In the genomic region with DNA sequence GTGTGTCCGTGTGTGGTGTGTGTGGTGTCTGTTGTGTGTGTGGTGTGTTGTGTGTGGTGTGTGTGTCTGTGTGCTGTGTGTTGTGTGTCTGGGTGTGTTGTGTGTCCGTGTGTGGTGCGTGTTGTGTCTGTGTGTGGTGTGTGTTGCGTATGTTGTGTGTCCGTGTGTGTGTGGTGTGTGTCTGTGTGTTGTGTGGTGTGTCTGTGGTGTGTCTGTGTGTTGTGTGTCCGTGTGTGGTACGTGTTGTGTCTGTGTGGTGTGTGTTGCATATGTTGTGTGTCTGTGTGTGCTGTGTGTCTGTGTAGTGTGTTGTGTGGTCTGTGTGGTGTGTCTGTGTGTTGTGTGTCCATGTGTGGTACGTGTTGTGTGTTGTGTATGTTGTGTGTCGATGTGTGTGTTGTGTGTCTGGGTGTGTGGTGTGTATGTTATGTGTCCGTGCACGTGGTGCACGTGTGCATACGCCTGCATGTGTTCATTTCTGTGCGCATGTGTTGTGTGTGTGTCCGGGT, we compare ENCODE assay signal across 26 cellular contexts.
A peak's percentile ranks its signal among the peaks of the same experiment; 100 is the strongest.
DNase-seq lines count a peak whose midpoint lies in the region; ATAC-seq, FAIRE-seq and TF ChIP-seq lines count a peak whose summit lies in the region.
"Had no signal": no experiment of that assay in that cellular context is flagged by ENCODE, and none has a peak within 500 bp of the region (broad histone marks: within the 10 kb centered on the region; RNA-seq: fewer than 3 reads in every experiment).

No MANE protein-coding gene starts in this region.

- H3K27ac Mint-ChIP-seq in astrocyte (ENCODE audit: unreplicated experiment): no peak overlapping the region
- H3K27ac Mint-ChIP-seq in CD8-positive, alpha-beta T cell: no peak overlapping the region
- H3K27ac Mint-ChIP-seq: CD4-positive, alpha-beta T cell had no signal

- intact Hi-C loops in PC-3 (cut with micrococcal nuclease) (no loop called here), left ventricle myocardium superior (cut with micrococcal nuclease) (no loop called here)
- intact Hi-C loops in CD8-positive, alpha-beta T cell (cut with DNase I, micrococcal nuclease): no loop called here

- H3F3A ChIP-seq in PC-3 (ENCODE audit: low read length, unreplicated experiment): no peaks in the 10 kb centered on the region

- no peak overlapping the region for H2BK12ac ChIP-seq in mesenchymal stem cell (ENCODE audit: low read length in 2 of 2)

- H2BK120ac ChIP-seq in mesenchymal stem cell (ENCODE audit: low read depth, low read length): no peak overlapping the region

- H4K20me1 ChIP-seq in astrocyte (ENCODE audit: insufficient read depth, low read length): no peaks in the 10 kb centered on the region
- H4K20me1 ChIP-seq in PC-3 (ENCODE audit: low read length): no peaks in the 10 kb centered on the region

- BruUV-seq in PC-3 (replicated peaks; lab: Mats Ljungman, UMichigan): no TSS peak

- FAIRE-seq in GM12892 (lab: Jason Lieb, UNC) (peak; percentile 21), astrocyte (lab: Jason Lieb, UNC) (peak; percentile 34)
- FAIRE-seq: A204.1, G401.6 had no signal

- no peaks in the 10 kb centered on the region for H3K36me3 Mint-ChIP-seq in astrocyte (ENCODE audit: low read depth, unreplicated experiment)
- H3K36me3 Mint-ChIP-seq in CD8-positive, alpha-beta T cell: no peaks in the 10 kb centered on the region

- peak overlapping the region; percentile 1 for H4K91ac ChIP-seq in mesenchymal stem cell (ENCODE audit: low read length)

- ATAC-seq in PC-3 (no peak), left ventricle myocardium superior (no peak)
- ATAC-seq in CD8-positive, alpha-beta T cell: no peak

- POLR2A ChIA-PET in HEK293T (lab: Yijun Ruan, JAX): no interaction called here
- POLR2A ChIA-PET in PC-3 (lab: Charles Lee; ENCODE audit: unreplicated experiment): no interaction called here
- POLR2A ChIA-PET in CD8-positive, alpha-beta T cell (lab: Charles Lee): no interaction called here

- H3K79me1 ChIP-seq in mesenchymal stem cell (replicated peaks; ENCODE audit: low read length, poor library complexity, severe bottlenecking): no peaks in the 10 kb centered on the region

- H2AFZ ChIP-seq in astrocyte (ENCODE audit: low read depth, low read length): no peak overlapping the region
- no peak overlapping the region for H2AFZ ChIP-seq in mesenchymal stem cell (ENCODE audit: low read depth, low read length)
- no peak overlapping the region for H2AFZ ChIP-seq in PC-3 (ENCODE audit: low read length)
- H2AFZ ChIP-seq: GM23248 had no signal

- no peak overlapping the region for H3K27ac ChIP-seq in astrocyte (ENCODE audit: low read depth, low read length)
- H3K27ac ChIP-seq in mesenchymal stem cell (ENCODE audit: low read length, poor library complexity, severe bottlenecking): no peak overlapping the region
- H3K27ac ChIP-seq in PC-3 (ENCODE audit: low read length): no peak overlapping the region
- H3K27ac ChIP-seq in CD8-positive, alpha-beta T cell (ENCODE audit: low read depth, low read length): no peak overlapping the region
- H3K27ac ChIP-seq: BLaER1 treated with 17β-estradiol and CSF1 and Interleukin-3, amounts not matched to agents 10 nM and 100 nM; GM23248; RWPE1 had no signal

- no peak overlapping the region for H3K14ac ChIP-seq in mesenchymal stem cell (ENCODE audit: low read length in 2 of 2)

- no peak overlapping the region for H3K18ac ChIP-seq in mesenchymal stem cell (ENCODE audit: low read depth in 1 of 2, low read length in 2 of 2)

- H3K36me3 ChIP-seq in astrocyte (ENCODE audit: insufficient read depth, low read length) (no peaks in the 10 kb centered on the region), mesenchymal stem cell (ENCODE audit: control insufficient read depth in 1 of 2, insufficient read depth in 2 of 2, low read depth in 1 of 2, low read length in 2 of 2) (no peaks in the 10 kb centered on the region), PC-3 (ENCODE audit: low read depth, low read length) (no peaks in the 10 kb centered on the region)
- no peaks in the 10 kb centered on the region for H3K36me3 ChIP-seq in CD8-positive, alpha-beta T cell (ENCODE audit: insufficient read depth, low read length)
- H3K36me3 ChIP-seq: BLaER1 treated with 17β-estradiol and CSF1 and Interleukin-3, amounts not matched to agents 10 nM and 100 nM had no signal

- TF ChIP-seq CTCF in astrocyte (IDR thresholded peaks at IDR 0.05; ENCODE audit: insufficient read depth, low read depth, low read length): no peak
- TF ChIP-seq CTCF in PC-3 (conservative IDR thresholded peaks at IDR 0.05; ENCODE audit: low read depth, low read length): no peak
- no peak for TF ChIP-seq CTCF in CD8-positive, alpha-beta T cell (IDR thresholded peaks at IDR 0.05)

- no peak overlapping the region for H2BK15ac ChIP-seq in mesenchymal stem cell (ENCODE audit: low read depth, poor library complexity, severe bottlenecking)

- H2AK5ac ChIP-seq in mesenchymal stem cell (ENCODE audit: low read length, severe bottlenecking): no peak overlapping the region

- no peaks in the 10 kb centered on the region for H3K79me2 ChIP-seq in astrocyte (ENCODE audit: insufficient read depth, low read length)
- no peaks in the 10 kb centered on the region for H3K79me2 ChIP-seq in PC-3 (ENCODE audit: low read length)

- DNase-seq in GM12892 (ENCODE audit: insufficient read length): no peak
- DNase-seq in HEK293T (ENCODE audit: extremely low spot score): no peak
- no peak for DNase-seq in astrocyte (ENCODE audit: low read depth)
- no peak for DNase-seq in mesenchymal stem cell
- no peak for DNase-seq in PC-3
- no peak for DNase-seq in CD8-positive, alpha-beta T cell
- no peak for DNase-seq in mucosa of gallbladder (ENCODE audit: low spot score)
- DNase-seq in left ventricle myocardium superior: no peak
- DNase-seq: AML-193; CD4-positive, alpha-beta T cell; COR-L47; GM23248; HCEC 1CT; KG1; MM.1S; NCI-H1048; NCI-H1417; NCI-H1694; NCI-H2029 treated with DMSO at 0.1 percent for 48 hours; NCI-H510A; NCI-H69; SHP77 had no signal

- H3K27me3 ChIP-seq in astrocyte (ENCODE audit: insufficient read depth, low read length) (no peaks in the 10 kb centered on the region), mesenchymal stem cell (ENCODE audit: control insufficient read depth in 1 of 2, insufficient read depth in 1 of 2, low read length in 2 of 2) (peaks cover 0 to 4% of the 10 kb centered on the region in 2 experiments), PC-3 (ENCODE audit: low read length) (no peaks in the 10 kb centered on the region)
- no peaks in the 10 kb centered on the region for H3K27me3 ChIP-seq in CD8-positive, alpha-beta T cell (ENCODE audit: insufficient read depth, low read length)
- H3K27me3 ChIP-seq: BLaER1 treated with 17β-estradiol and CSF1 and Interleukin-3, amounts not matched to agents 10 nM and 100 nM had no signal

- no peak overlapping the region for H3K9ac ChIP-seq in astrocyte (ENCODE audit: low read length)
- H3K9ac ChIP-seq in mesenchymal stem cell (ENCODE audit: low read length): no peak overlapping the region
- H3K9ac ChIP-seq in PC-3 (ENCODE audit: low read length): no peak overlapping the region
- H3K9ac ChIP-seq: BLaER1 treated with 17β-estradiol and CSF1 and Interleukin-3, amounts not matched to agents 10 nM and 100 nM; GM23248 had no signal

- H3K9me3 ChIP-seq in astrocyte (ENCODE audit: insufficient read depth, low read depth, low read length): no peaks in the 10 kb centered on the region
- H3K9me3 ChIP-seq in mesenchymal stem cell (ENCODE audit: control insufficient read depth, low read length): no peaks in the 10 kb centered on the region
- H3K9me3 ChIP-seq in PC-3 (ENCODE audit: low read length): no peaks in the 10 kb centered on the region
- no peaks in the 10 kb centered on the region for H3K9me3 ChIP-seq in CD8-positive, alpha-beta T cell (ENCODE audit: low read length)
- H3K9me3 ChIP-seq: BLaER1 treated with 17β-estradiol and CSF1 and Interleukin-3, amounts not matched to agents 10 nM and 100 nM had no signal

- H3K4me3 Mint-ChIP-seq in astrocyte (ENCODE audit: unreplicated experiment): no peak overlapping the region
- no peak overlapping the region for H3K4me3 Mint-ChIP-seq in CD8-positive, alpha-beta T cell
- H3K4me3 Mint-ChIP-seq: CD4-positive, alpha-beta T cell had no signal

- peaks cover 15% of the 10 kb centered on the region for H3K27me3 Mint-ChIP-seq in astrocyte (ENCODE audit: low read depth, unreplicated experiment)
- H3K27me3 Mint-ChIP-seq in CD8-positive, alpha-beta T cell (ENCODE audit: low read depth): no peaks in the 10 kb centered on the region
- H3K27me3 Mint-ChIP-seq: CD4-positive, alpha-beta T cell had no signal

- no peak overlapping the region for H3K4me2 ChIP-seq in astrocyte (ENCODE audit: low read length)
- no peak overlapping the region for H3K4me2 ChIP-seq in mesenchymal stem cell (ENCODE audit: low read length, poor library complexity, severe bottlenecking)
- H3K4me2 ChIP-seq in PC-3 (ENCODE audit: low read length): no peak overlapping the region
- H3K4me2 ChIP-seq: BLaER1 treated with 17β-estradiol and CSF1 and Interleukin-3, amounts not matched to agents 10 nM and 100 nM had no signal

- no peak overlapping the region for H3K23ac ChIP-seq in mesenchymal stem cell (ENCODE audit: low read length in 2 of 2)

- 88% methylated on average over 15 of the region's 15 CpGs for WGBS in mesenchymal stem cell

- no peak overlapping the region for H3K4ac ChIP-seq in mesenchymal stem cell (ENCODE audit: low read depth in 1 of 2, low read length in 2 of 2)

- CTCF ChIA-PET in HEK293T (lab: Yijun Ruan, JAX): no interaction called here
- CTCF ChIA-PET in PC-3 (lab: Charles Lee): no interaction called here
- CTCF ChIA-PET in CD8-positive, alpha-beta T cell (lab: Charles Lee): no interaction called here

- H3K4me1 Mint-ChIP-seq in astrocyte (ENCODE audit: low read depth, unreplicated experiment): no peaks in the 10 kb centered on the region
- H3K4me1 Mint-ChIP-seq in CD8-positive, alpha-beta T cell (ENCODE audit: low read depth): no peaks in the 10 kb centered on the region

- no peaks in the 10 kb centered on the region for H3K9me3 Mint-ChIP-seq in astrocyte (ENCODE audit: unreplicated experiment)
- no peaks in the 10 kb centered on the region for H3K9me3 Mint-ChIP-seq in CD8-positive, alpha-beta T cell
- H3K9me3 Mint-ChIP-seq: CD4-positive, alpha-beta T cell had no signal

- no peak for TF ChIP-seq POLR2A in GM12892 (IDR thresholded peaks at IDR 0.05; ENCODE audit: low read depth, low read length)

- no peak overlapping the region for H4K8ac ChIP-seq in mesenchymal stem cell (ENCODE audit: low read length)

- no peak overlapping the region for H2BK5ac ChIP-seq in mesenchymal stem cell (ENCODE audit: low read depth, low read length, poor library complexity, severe bottlenecking)

- H3K4me1 ChIP-seq in astrocyte (ENCODE audit: insufficient read depth, low read length) (no peaks in the 10 kb centered on the region), mesenchymal stem cell (ENCODE audit: control insufficient read depth, insufficient read depth, low read depth, low read length) (peaks cover 2% of the 10 kb centered on the region), PC-3 (ENCODE audit: insufficient read depth, low read length) (no peaks in the 10 kb centered on the region)
- no peaks in the 10 kb centered on the region for H3K4me1 ChIP-seq in CD8-positive, alpha-beta T cell (ENCODE audit: insufficient read depth, low read length)
- H3K4me1 ChIP-seq: BLaER1 treated with 17β-estradiol and CSF1 and Interleukin-3, amounts not matched to agents 10 nM and 100 nM had no signal

- H3K4me3 ChIP-seq in astrocyte (ENCODE audit: insufficient read depth, low read depth, low read length): no peak overlapping the region
- no peak overlapping the region for H3K4me3 ChIP-seq in mesenchymal stem cell (ENCODE audit: insufficient read depth in 1 of 2, low read depth in 1 of 2, low read length in 2 of 2)
- H3K4me3 ChIP-seq in PC-3 (ENCODE audit: low read length): no peak overlapping the region
- no peak overlapping the region for H3K4me3 ChIP-seq in CD8-positive, alpha-beta T cell (ENCODE audit: low read depth, low read length)
- H3K4me3 ChIP-seq: BLaER1 treated with 17β-estradiol and CSF1 and Interleukin-3, amounts not matched to agents 10 nM and 100 nM; GM23248 had no signal

- no peaks in the 10 kb centered on the region for H3K9me2 ChIP-seq in PC-3 (replicated peaks; ENCODE audit: low read length)
